35 cellular contexts compared by ENCODE assay signal in genomic region chr15:73200339-73200738, GRCh38.
"Had no signal": no experiment of that assay in that cellular context is flagged by ENCODE, and none has a peak within 500 bp of the region (broad histone marks: within the 10 kb centered on the region; RNA-seq: fewer than 3 reads in every experiment).

No MANE protein-coding gene starts in this region.

- H3K36me3 ChIP-seq: MG63 had no signal

- DNase-seq: Karpas-422, Kasumi-1, MG63, MM.1S, MV-4-11, NCI-H1048, NCI-H1092, NCI-H1092 treated with DMSO at 0.1 percent for 48 hours, NCI-H1105, NCI-H1105 treated with DMSO at 0.1 percent for 48 hours, NCI-H1417, NCI-H1417 treated with DMSO at 0.1 percent for 48 hours, NCI-H1436, NCI-H1436 treated with DMSO at 0.1 percent for 48 hours, NCI-H146, NCI-H1694, NCI-H1694 treated with DMSO at 0.1 percent for 48 hours, NCI-H187, NCI-H187 treated with DMSO at 0.1 percent for 48 hours, NCI-H1930, NCI-H2029, NCI-H2029 treated with DMSO at 0.1 percent for 48 hours, NCI-H2081, NCI-H2081 treated with DMSO at 0.1 percent for 48 hours, NCI-H2107, NCI-H2171, NCI-H2171 treated with DMSO at 0.1 percent for 48 hours, NCI-H2227 treated with DMSO at 0.1 percent for 48 hours, NCI-H226, NCI-H345, NCI-H446, NCI-H446 treated with DMSO at 0.1 percent for 48 hours, NCI-H510A, NCI-H510A treated with DMSO at 0.1 percent for 48 hours, NCI-H524 had no signal

- H3K4me3 ChIP-seq: MG63 had no signal
